Comparison of ENCODE assay signal across 10 cellular contexts in the genomic region with DNA sequence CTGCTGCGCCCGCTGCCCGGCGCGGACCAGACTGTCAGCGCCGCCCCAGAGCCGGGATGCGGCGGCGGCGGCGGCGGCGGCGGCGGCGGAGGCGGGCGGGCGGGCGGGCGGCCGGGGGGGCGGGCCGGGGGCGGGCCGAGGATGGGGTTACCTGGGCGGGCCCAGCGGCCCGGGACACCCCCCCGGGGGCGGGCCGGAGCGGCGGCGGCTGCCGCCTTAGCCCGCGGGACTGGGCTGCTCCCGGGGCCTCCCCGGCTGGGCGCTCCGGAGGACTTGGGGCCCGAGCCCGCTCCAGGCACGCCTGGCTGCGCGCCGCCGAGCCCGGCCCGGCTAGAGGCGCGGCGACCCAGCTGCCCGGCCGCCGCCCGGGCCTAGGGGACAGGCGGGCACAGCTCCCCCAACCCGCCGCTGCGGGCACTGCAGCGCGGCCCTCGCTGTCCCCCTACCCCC. TPM values are rescaled to one million over a fixed set of nuclear protein-coding genes. Genes with fewer than 3 reads are reported as not detected.
DNase-seq lines count a peak whose midpoint lies in the region; ATAC-seq lines count a peak whose summit lies in the region.
"Had no signal": no experiment of that assay in that cellular context is flagged by ENCODE, and none has a peak within 500 bp of the region (broad histone marks: within the 10 kb centered on the region; RNA-seq: fewer than 3 reads in every experiment).

A gene (minus strand): TSS at position 33 of the 450 bp plus-strand sequence. CDS start 175 bp downstream, outside the sequence.

- H3K27ac ChIP-seq in BLaER1 treated with 17β-estradiol and CSF1 and Interleukin-3, amounts not matched to agents 10 nM and 100 nM = no peak within 1 kb of the TSS
- H3K27ac ChIP-seq in aorta (ENCODE audit: low read depth in 1 of 2, low read length in 2 of 2) = no peak within 1 kb of the TSS
- H3K27ac ChIP-seq: neutrophil had no signal

- peak within 1 kb of the TSS in 4 of 11 experiments; percentile 29 to 51 (median 47); a peak in 6 of 22 replicates for H3K9ac ChIP-seq in BLaER1 treated with 17β-estradiol and CSF1 and Interleukin-3, amounts not matched to agents 10 nM and 100 nM
- H3K9ac ChIP-seq in endocrine pancreas (ENCODE audit: control insufficient read depth, insufficient read depth, low read length) = peak within 1 kb of the TSS; percentile 70

- intact Hi-C loops in aorta (cut with DNase I) = no loop called here

- DNase-seq in T-helper 17 cell (peak in 2 of 3 donors; percentile 25 to 35), midbrain (lab: John Stamatoyannopoulos, UW) (peak; percentile 8), aorta (no peak), NCI-H2029 treated with DMSO at 0.1 percent for 48 hours (lab: John Stamatoyannopoulos, UW) (no peak)

- ATAC-seq in GM19351 (IDR thresholded peaks at IDR 0.05; ENCODE audit: unreplicated experiment) = peak; percentile 44
- ATAC-seq in T-helper 17 cell = peak; percentile 85
- no peak for ATAC-seq in aorta (ENCODE audit: low FRiP score)
- no peak for ATAC-seq in HG02973 (IDR thresholded peaks at IDR 0.05; ENCODE audit: unreplicated experiment)

- H3K9me3 ChIP-seq in BLaER1 treated with 17β-estradiol and CSF1 and Interleukin-3, amounts not matched to agents 10 nM and 100 nM (replicated peaks in 1 of 11) = no peaks in the 10 kb centered on the region
- H3K9me3 ChIP-seq in T-helper 17 cell (ENCODE audit: control insufficient read depth, low read length, poor library complexity, severe bottlenecking) (no peaks in the 10 kb centered on the region), endocrine pancreas (ENCODE audit: control insufficient read depth, low read length) (no peaks in the 10 kb centered on the region), aorta (ENCODE audit: control insufficient read depth, low read length) (no peaks in the 10 kb centered on the region)
- H3K9me3 ChIP-seq: neutrophil had no signal

- no peaks in the 10 kb centered on the region for H3K36me3 ChIP-seq in BLaER1 treated with 17β-estradiol and CSF1 and Interleukin-3, amounts not matched to agents 10 nM and 100 nM
- no peaks in the 10 kb centered on the region for H3K36me3 ChIP-seq in endocrine pancreas (ENCODE audit: control insufficient read depth, insufficient read depth, low read length)
- no peaks in the 10 kb centered on the region for H3K36me3 ChIP-seq in aorta (ENCODE audit: control insufficient read depth in 1 of 2, insufficient read depth in 2 of 2, low read length in 1 of 2)
- H3K36me3 ChIP-seq: neutrophil had no signal

- H4K20me1 ChIP-seq in BLaER1 treated with 17β-estradiol and CSF1 and Interleukin-3, amounts not matched to agents 10 nM and 100 nM = peaks cover 4 to 67% (median 41%) of the 10 kb centered on the region in 11 experiments; a peak in 21 of 22 replicates

- H3K4me1 Mint-ChIP-seq in T-helper 17 cell = peaks cover 7% of the 10 kb centered on the region

- WGBS in aorta, 2 donors = 0% methylated on average over 9 to 67 of the region's 67 CpGs

- H3K27me3 Mint-ChIP-seq in T-helper 17 cell = peaks cover 70% of the 10 kb centered on the region

- H3K4me2 ChIP-seq in BLaER1 treated with 17β-estradiol and CSF1 and Interleukin-3, amounts not matched to agents 10 nM and 100 nM = peak within 1 kb of the TSS; percentile 82 to 99 (median 92)

- H3K27ac Mint-ChIP-seq in T-helper 17 cell = no peak within 1 kb of the TSS

- peaks cover 56 to 76% (median 69%) of the 10 kb centered on the region in 11 experiments for H3K27me3 ChIP-seq in BLaER1 treated with 17β-estradiol and CSF1 and Interleukin-3, amounts not matched to agents 10 nM and 100 nM
- H3K27me3 ChIP-seq in endocrine pancreas (ENCODE audit: control insufficient read depth, insufficient read depth, low read length) (no peaks in the 10 kb centered on the region), aorta (ENCODE audit: control insufficient read depth in 1 of 2, insufficient read depth in 2 of 2, low read length in 1 of 2) (peaks cover 0 to 4% of the 10 kb centered on the region in 2 donors)

- H3K36me3 Mint-ChIP-seq in T-helper 17 cell (ENCODE audit: low read depth) = no peaks in the 10 kb centered on the region

- H3K4me3 ChIP-seq in BLaER1 treated with 17β-estradiol and CSF1 and Interleukin-3, amounts not matched to agents 10 nM and 100 nM = peak within 1 kb of the TSS; percentile 47 to 68 (median 56)
- peak within 1 kb of the TSS; percentile 16 for H3K4me3 ChIP-seq in endocrine pancreas (ENCODE audit: control insufficient read depth, insufficient read depth, low read length)
- peak within 1 kb of the TSS; percentile 45 to 69 for H3K4me3 ChIP-seq in aorta (ENCODE audit: low read length in 2 of 2)

- H3K4me3 Mint-ChIP-seq in T-helper 17 cell = peak within 1 kb of the TSS; percentile 89

- H3K4me1 ChIP-seq in BLaER1 treated with 17β-estradiol and CSF1 and Interleukin-3, amounts not matched to agents 10 nM and 100 nM = peaks cover 7 to 32% (median 19%) of the 10 kb centered on the region in 10 experiments; a peak in 18 of 20 replicates
- H3K4me1 ChIP-seq in endocrine pancreas (ENCODE audit: control insufficient read depth, insufficient read depth, low read length) (no peaks in the 10 kb centered on the region), aorta (ENCODE audit: control insufficient read depth in 1 of 2, insufficient read depth in 2 of 2, low read length in 2 of 2) (no peaks in the 10 kb centered on the region)

RNA-seq across cellular contexts. Expression of the gene that starts here (rescaled TPM):
- total RNA-seq in T-helper 17 cell (not detected), aorta (not detected)
- polyA plus RNA-seq in aorta = not detected
- total RNA-seq: LHCN-M2 had no signal

Comparison
In these comparisons a context has a peak if more than half of its experiments do, and no peak if none do; other contexts are left out.
1. Peak in DNase-seq and ATAC-seq in T-helper 17 cell; RNA of the gene not detected or under 1 TPM.